1 cellular context compared by ENCODE assay signal in the genomic region with DNA sequence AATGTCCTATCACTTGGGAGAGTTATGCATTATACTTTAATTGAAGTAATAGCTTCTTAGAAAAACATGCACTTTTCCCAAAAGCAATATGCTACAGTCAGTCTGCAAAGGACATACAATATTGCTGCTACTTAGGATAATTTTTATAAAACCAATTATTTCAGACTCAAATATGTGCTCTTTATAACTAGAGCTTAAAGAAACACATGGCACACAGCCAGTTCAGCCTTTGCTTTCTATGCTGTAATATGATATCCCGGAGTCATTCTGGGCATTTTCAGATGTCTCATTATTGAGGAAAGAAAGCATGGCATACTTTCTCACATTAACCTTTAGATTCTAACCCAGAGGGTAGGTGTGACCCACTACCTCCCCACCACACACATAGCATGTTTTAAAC.
TF ChIP-seq lines count a peak whose summit lies in the region.

No MANE protein-coding gene starts in this region.

TF ChIP-seq in IMR-90, 13 proteins besides CTCF, POLR2A, EP300 and RAD21:
- TF ChIP-seq CHD1 (IDR thresholded peaks at IDR 0.05; ENCODE audit: low read depth, low read length), result no peak
- TF ChIP-seq CEBPB (IDR thresholded peaks at IDR 0.05; ENCODE audit: low read depth, low read length), result no peak
- no peak for TF ChIP-seq RCOR1 (IDR thresholded peaks at IDR 0.05; ENCODE audit: insufficient replicate concordance, low read length)
- TF ChIP-seq MXI1 (IDR thresholded peaks at IDR 0.05; ENCODE audit: borderline replicate concordance, low read depth, low read length), result no peak
- TF ChIP-seq BHLHE40 (IDR thresholded peaks at IDR 0.05; ENCODE audit: low read depth, low read length), result no peak
- no peak for TF ChIP-seq SMC3 (IDR thresholded peaks at IDR 0.05; ENCODE audit: low read depth, low read length)
- no peak for TF ChIP-seq MAZ (IDR thresholded peaks at IDR 0.05; ENCODE audit: borderline replicate concordance, low read depth, low read length)
- TF ChIP-seq, protein P1, sequence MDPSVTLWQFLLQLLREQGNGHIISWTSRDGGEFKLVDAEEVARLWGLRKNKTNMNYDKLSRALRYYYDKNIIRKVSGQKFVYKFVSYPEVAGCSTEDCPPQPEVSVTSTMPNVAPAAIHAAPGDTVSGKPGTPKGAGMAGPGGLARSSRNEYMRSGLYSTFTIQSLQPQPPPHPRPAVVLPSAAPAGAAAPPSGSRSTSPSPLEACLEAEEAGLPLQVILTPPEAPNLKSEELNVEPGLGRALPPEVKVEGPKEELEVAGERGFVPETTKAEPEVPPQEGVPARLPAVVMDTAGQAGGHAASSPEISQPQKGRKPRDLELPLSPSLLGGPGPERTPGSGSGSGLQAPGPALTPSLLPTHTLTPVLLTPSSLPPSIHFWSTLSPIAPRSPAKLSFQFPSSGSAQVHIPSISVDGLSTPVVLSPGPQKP (IDR thresholded peaks at IDR 0.05; ENCODE audit: borderline replicate concordance, low read depth, low read length), result no peak
